ENCODE assay signal across 8 cellular contexts in genomic region chr19:1449467-1450442, GRCh38. TPM values are rescaled to one million over a fixed set of nuclear protein-coding genes. Genes with fewer than 3 reads are reported as not detected.
DNase-seq lines count a peak whose midpoint lies in the region; ATAC-seq and TF ChIP-seq lines count a peak whose summit lies in the region.

A gene with protein sequence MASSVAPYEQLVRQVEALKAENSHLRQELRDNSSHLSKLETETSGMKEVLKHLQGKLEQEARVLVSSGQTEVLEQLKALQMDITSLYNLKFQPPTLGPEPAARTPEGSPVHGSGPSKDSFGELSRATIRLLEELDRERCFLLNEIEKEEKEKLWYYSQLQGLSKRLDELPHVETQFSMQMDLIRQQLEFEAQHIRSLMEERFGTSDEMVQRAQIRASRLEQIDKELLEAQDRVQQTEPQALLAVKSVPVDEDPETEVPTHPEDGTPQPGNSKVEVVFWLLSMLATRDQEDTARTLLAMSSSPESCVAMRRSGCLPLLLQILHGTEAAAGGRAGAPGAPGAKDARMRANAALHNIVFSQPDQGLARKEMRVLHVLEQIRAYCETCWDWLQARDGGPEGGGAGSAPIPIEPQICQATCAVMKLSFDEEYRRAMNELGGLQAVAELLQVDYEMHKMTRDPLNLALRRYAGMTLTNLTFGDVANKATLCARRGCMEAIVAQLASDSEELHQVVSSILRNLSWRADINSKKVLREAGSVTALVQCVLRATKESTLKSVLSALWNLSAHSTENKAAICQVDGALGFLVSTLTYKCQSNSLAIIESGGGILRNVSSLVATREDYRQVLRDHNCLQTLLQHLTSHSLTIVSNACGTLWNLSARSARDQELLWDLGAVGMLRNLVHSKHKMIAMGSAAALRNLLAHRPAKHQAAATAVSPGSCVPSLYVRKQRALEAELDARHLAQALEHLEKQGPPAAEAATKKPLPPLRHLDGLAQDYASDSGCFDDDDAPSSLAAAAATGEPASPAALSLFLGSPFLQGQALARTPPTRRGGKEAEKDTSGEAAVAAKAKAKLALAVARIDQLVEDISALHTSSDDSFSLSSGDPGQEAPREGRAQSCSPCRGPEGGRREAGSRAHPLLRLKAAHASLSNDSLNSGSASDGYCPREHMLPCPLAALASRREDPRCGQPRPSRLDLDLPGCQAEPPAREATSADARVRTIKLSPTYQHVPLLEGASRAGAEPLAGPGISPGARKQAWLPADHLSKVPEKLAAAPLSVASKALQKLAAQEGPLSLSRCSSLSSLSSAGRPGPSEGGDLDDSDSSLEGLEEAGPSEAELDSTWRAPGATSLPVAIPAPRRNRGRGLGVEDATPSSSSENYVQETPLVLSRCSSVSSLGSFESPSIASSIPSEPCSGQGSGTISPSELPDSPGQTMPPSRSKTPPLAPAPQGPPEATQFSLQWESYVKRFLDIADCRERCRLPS (N-terminal part only) (plus strand): TSS chr19:1450121. CDS start chr19:1453002, 2,881 bp downstream.

- DNase-seq in stimulated activated CD4-positive, alpha-beta T cell treated with anti-CD3 and anti-CD28 coated beads, Interleukin-15, amount 100 ng/mL, for 24 hours = peak; percentile 49
- DNase-seq in stimulated activated CD4-positive, alpha-beta T cell treated with anti-CD3 and anti-CD28 coated beads, Interleukin-4, amount 100 ng/mL, for 24 hours = no peak
- DNase-seq in SK-MEL-5 (ENCODE audit: low read depth, low spot score) (peak; percentile 55), hepatic stellate cell (ENCODE audit: low spot score) (peak; percentile 95), NCI-H510A treated with DMSO at 0.1 percent for 48 hours (lab: John Stamatoyannopoulos, UW) (no peak), body of pancreas (no peak), foreskin melanocyte (no peak)

- peaks cover 42% of the 10 kb centered on the region for H3K4me1 ChIP-seq in body of pancreas

- no peaks in the 10 kb centered on the region for H3K36me3 ChIP-seq in body of pancreas (replicated peaks in 1 of 2; ENCODE audit: insufficient read depth in 1 of 2, low read depth in 2 of 2)

- H3K9me3 ChIP-seq in body of pancreas = no peaks in the 10 kb centered on the region

- no peak for TF ChIP-seq CTCF in body of pancreas (IDR thresholded peaks at IDR 0.05)

- H3K27me3 ChIP-seq in body of pancreas = peaks cover 4 to 74% of the 10 kb centered on the region in 2 donors

- no peak within 1 kb of the TSS for H3K27ac ChIP-seq in body of pancreas

- in situ Hi-C loops in SK-MEL-5 (cut with HindIII; ENCODE audit: low pct_unique_long_range_greater_than_20kb, low sequenced_read_pairs) = no loop called here

- intact Hi-C loops in body of pancreas (cut with DNase I) = no loop called here

- ATAC-seq in body of pancreas (no peak), HG02571 (IDR thresholded peaks at IDR 0.05; ENCODE audit: unreplicated experiment) (no peak)

- TF ChIP-seq POLR2A in body of pancreas (IDR thresholded peaks at IDR 0.05) = no peak

- no peak within 1 kb of the TSS for H3K4me3 ChIP-seq in body of pancreas

- 4 to 38% methylated on average over 5 to 60 of the region's 74 CpGs for WGBS in body of pancreas, 2 donors

RNA-seq across cellular contexts. Expression of the gene that starts here (rescaled TPM):
- total RNA-seq in SK-MEL-5 (2014; rRNA removed; shearing (Covaris generic)) = 1.8 and 2.0 TPM in 2 replicates
- polyA plus RNA-seq in SK-MEL-5 (2015; cell fraction: cytosol; rRNA removed) = 3.5 and 4.2 TPM in 2 replicates
- polyA plus RNA-seq in SK-MEL-5 (2015; cell fraction: nucleus; rRNA removed) = 0.99 and 3.1 TPM in 2 replicates
- under 1 TPM in 1 of 2 donors, not detected in 1; 0.26 TPM for total RNA-seq in body of pancreas

Comparison
In these comparisons a context has a peak if more than half of its experiments do, and no peak if none do; other contexts are left out.
1. DNase-seq: peak in stimulated activated CD4-positive, alpha-beta T cell treated with anti-CD3 and anti-CD28 coated beads, Interleukin-15, amount 100 ng/mL, for 24 hours (single experiment), SK-MEL-5 (single experiment) and hepatic stellate cell (single experiment); none in stimulated activated CD4-positive, alpha-beta T cell treated with anti-CD3 and anti-CD28 coated beads, Interleukin-4, amount 100 ng/mL, for 24 hours (single experiment), NCI-H510A treated with DMSO at 0.1 percent for 48 hours (single experiment), body of pancreas (0 of 4) and foreskin melanocyte (single experiment).